22 cellular contexts compared by ENCODE assay signal in the genomic region with DNA sequence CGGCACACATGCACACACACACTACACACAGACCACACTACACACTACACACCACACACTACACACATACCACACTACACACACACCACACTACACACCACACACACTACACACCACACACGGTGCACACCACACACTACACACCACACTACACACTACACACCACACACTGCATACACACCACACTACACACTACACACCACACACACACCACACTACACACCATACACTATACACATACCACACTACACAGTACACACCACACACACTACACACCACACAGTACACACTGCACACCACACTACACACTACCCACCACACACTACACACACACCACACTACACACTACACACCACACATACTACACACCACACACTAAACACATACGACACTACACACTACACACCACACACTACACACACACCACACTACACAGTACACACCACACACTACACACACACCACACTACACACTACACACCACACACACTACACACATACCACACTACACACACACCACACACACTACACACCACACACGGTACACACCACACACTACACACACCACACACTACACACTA. TPM values are rescaled to one million over a fixed set of nuclear protein-coding genes. Genes with fewer than 3 reads are reported as not detected.
"Had no signal": no experiment of that assay in that cellular context is flagged by ENCODE, and none has a peak within 500 bp of the region (broad histone marks: within the 10 kb centered on the region; RNA-seq: fewer than 3 reads in every experiment).

No MANE protein-coding gene starts in this region.

RNA-seq across cellular contexts. Expression of a gene that starts 22.6 kb away (rescaled TPM):
- total RNA-seq: activated CD4-positive, alpha-beta memory T cell treated with anti-CD3 and anti-CD28 coated beads for 36 hours; activated CD4-positive, alpha-beta T cell treated with anti-CD3 and anti-CD28 coated beads for 36 hours; activated CD4-positive, alpha-beta T cell treated with anti-CD3 and anti-CD28 coated beads, Interleukin-2, amount 10 ng/mL, durations not matched to agents 24 days and 14 days; activated CD8-positive, alpha-beta memory T cell treated with anti-CD3 and anti-CD28 coated beads for 36 hours; activated CD8-positive, alpha-beta memory T cell treated with anti-CD3 and anti-CD28 coated beads, Interleukin-2, amount 10 ng/mL, durations not matched to agents 7 days and 5 days; activated CD8-positive, alpha-beta T cell treated with anti-CD3 and anti-CD28 coated beads, Interleukin-2, amount 10 ng/mL, durations not matched to agents 7 days and 5 days; activated naive CD4-positive, alpha-beta T cell treated with anti-CD3 and anti-CD28 coated beads for 36 hours; activated naive CD8-positive, alpha-beta T cell treated with anti-CD3 and anti-CD28 coated beads for 36 hours; activated T-helper 1 cell treated with anti-CD3 and anti-CD28 coated beads, Interleukin-12 subunit alpha, Interleukin-12 subunit beta, Interleukin-2, Interleukin-4 antibody, amounts not matched to agents 30 ng/mL and 10 ng/mL and 1 ng/mL, durations not matched to agents 14 hours and 24 hours and 36 hours; activated T-helper 2 cell treated with anti-CD3 and anti-CD28 coated beads, Interferon-gamma antibody, Interleukin-2, Interleukin-4, amounts not matched to agents 10 μg/mL and 5 μg/mL and 100 μg/mL, durations not matched to agents 14 hours and 24 hours and 36 hours; cerebellum; fibroblast of lung; fibroblast of villous mesenchyme had no signal
- polyA plus RNA-seq: fibroblast of lung had no signal

RNA-seq across cellular contexts. Expression of a gene that starts 58.1 kb away (rescaled TPM):
- total RNA-seq: activated CD4-positive, alpha-beta memory T cell treated with anti-CD3 and anti-CD28 coated beads for 36 hours; activated CD4-positive, alpha-beta T cell treated with anti-CD3 and anti-CD28 coated beads for 36 hours; activated CD4-positive, alpha-beta T cell treated with anti-CD3 and anti-CD28 coated beads, Interleukin-2, amount 10 ng/mL, durations not matched to agents 24 days and 14 days; activated CD8-positive, alpha-beta memory T cell treated with anti-CD3 and anti-CD28 coated beads for 36 hours; activated CD8-positive, alpha-beta memory T cell treated with anti-CD3 and anti-CD28 coated beads, Interleukin-2, amount 10 ng/mL, durations not matched to agents 7 days and 5 days; activated CD8-positive, alpha-beta T cell treated with anti-CD3 and anti-CD28 coated beads, Interleukin-2, amount 10 ng/mL, durations not matched to agents 7 days and 5 days; activated naive CD4-positive, alpha-beta T cell treated with anti-CD3 and anti-CD28 coated beads for 36 hours; activated naive CD8-positive, alpha-beta T cell treated with anti-CD3 and anti-CD28 coated beads for 36 hours; activated T-helper 1 cell treated with anti-CD3 and anti-CD28 coated beads, Interleukin-12 subunit alpha, Interleukin-12 subunit beta, Interleukin-2, Interleukin-4 antibody, amounts not matched to agents 30 ng/mL and 10 ng/mL and 1 ng/mL, durations not matched to agents 14 hours and 24 hours and 36 hours; activated T-helper 2 cell treated with anti-CD3 and anti-CD28 coated beads, Interferon-gamma antibody, Interleukin-2, Interleukin-4, amounts not matched to agents 10 μg/mL and 5 μg/mL and 100 μg/mL, durations not matched to agents 14 hours and 24 hours and 36 hours; adrenal gland; aorta; breast epithelium; cardiac septum; cerebellum; dorsolateral prefrontal cortex; endodermal cell; fibroblast of lung; fibroblast of villous mesenchyme; gastroesophageal sphincter; glomerular endothelial cell; heart right ventricle had no signal
- polyA plus RNA-seq: fibroblast of lung, heart right ventricle had no signal
